22 cellular contexts compared by ENCODE assay signal in the genomic region with DNA sequence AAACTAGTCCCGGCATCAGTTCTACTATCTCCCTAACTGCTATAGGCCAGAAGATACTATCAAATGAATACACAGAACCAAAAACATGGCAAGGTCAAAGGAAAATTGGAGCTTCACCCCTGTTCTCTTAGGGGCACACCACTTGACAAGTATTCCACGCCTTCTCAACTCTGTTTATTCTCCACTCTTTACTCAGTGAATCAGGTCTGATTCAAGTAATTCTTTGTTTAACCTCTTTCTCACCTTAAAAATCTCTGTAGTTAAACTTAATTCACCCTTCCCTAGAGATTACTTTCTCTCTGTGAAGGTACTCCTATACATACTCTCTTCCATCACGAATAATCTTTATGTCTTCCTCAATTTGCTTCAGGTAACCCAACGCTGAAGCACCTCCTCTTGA.
"Had no signal": no experiment of that assay in that cellular context is flagged by ENCODE, and none has a peak within 500 bp of the region (broad histone marks: within the 10 kb centered on the region; RNA-seq: fewer than 3 reads in every experiment).

No MANE protein-coding gene starts in this region.

- H3K9me3 ChIP-seq: Peyer's patch, SJCRH30 had no signal

- H3K27me3 ChIP-seq: Peyer's patch, SJCRH30 had no signal

- H3K4me2 ChIP-seq: KMS-11 had no signal

- H3K4me1 ChIP-seq: Peyer's patch had no signal

- DNase-seq: IMR-90, Kasumi-1, MM.1S, NCI-H1092 treated with DMSO at 0.1 percent for 48 hours, NCI-H1436, NCI-H187, NCI-H2029, NCI-H2081 treated with DMSO at 0.1 percent for 48 hours, NCI-H2171, NCI-H226, NCI-H446, NCI-H510A, NCI-H524 treated with DMSO at 0.1 percent for 48 hours, NCI-H69, NCI-H774, Peyer's patch, SHP77 treated with DMSO at 0.1 percent for 48 hours, SJCRH30 had no signal

- H3K36me3 ChIP-seq: Peyer's patch, SJCRH30 had no signal

- H3K27ac ChIP-seq: KMS-11, Peyer's patch, SJCRH30 had no signal

- H3K9ac ChIP-seq: KMS-11 had no signal

- H3K4me3 ChIP-seq: Peyer's patch, SJCRH30 had no signal

- ATAC-seq: HepG2, Right ventricle myocardium inferior, SK-N-SH treated with all-trans-retinoic acid at 6 μM for 48 hours had no signal

- FAIRE-seq: HepG2 had no signal
